In genomic region chr4:185425600-185426352, GRCh38 we compare ENCODE assay signal across 1 cellular context.
A peak's percentile ranks its signal among the peaks of the same experiment; 100 is the strongest.
TF ChIP-seq lines count a peak whose summit lies in the region.

UFSP2 (minus strand) TSS chr4:185425964; CDS start chr4:185425868, 96 bp downstream.

TF ChIP-seq in HepG2, 621 proteins besides CTCF, POLR2A, EP300 and RAD21 (continued from another document and continues in another):
- no peak for TF ChIP-seq HNF1A (IDR thresholded peaks at IDR 0.05; ENCODE audit: low read depth)
- peak; percentile 65; the same call in 1 of the 2 replicates for TF ChIP-seq HNF1A (CRISPR knock-in tag; IDR thresholded peaks at IDR 0.05; ENCODE audit: borderline replicate concordance)
- no peak for TF ChIP-seq ATM (IDR thresholded peaks at IDR 0.05; ENCODE audit: borderline replicate concordance)
- TF ChIP-seq TERF1 (CRISPR knock-in tag; IDR thresholded peaks at IDR 0.05), result no peak
- no peak for TF ChIP-seq MAFF (IDR thresholded peaks at IDR 0.05; ENCODE audit: low read depth, low read length)
- TF ChIP-seq E2F1 (CRISPR knock-in tag; IDR thresholded peaks at IDR 0.05), result no peak
- no peak for TF ChIP-seq PBX2 (CRISPR knock-in tag; IDR thresholded peaks at IDR 0.05)
- peak; percentile 60; the same call in 1 of the 2 replicates for TF ChIP-seq GZF1 (CRISPR knock-in tag; IDR thresholded peaks at IDR 0.05)
- no peak for TF ChIP-seq PAX8 (CRISPR knock-in tag; IDR thresholded peaks at IDR 0.05; ENCODE audit: borderline replicate concordance)
- no peak for TF ChIP-seq ZNF816 (CRISPR knock-in tag; IDR thresholded peaks at IDR 0.05; ENCODE audit: borderline replicate concordance)
- no peak; the same call in 1 of the 2 replicates for TF ChIP-seq ZMAT3 (CRISPR knock-in tag; conservative IDR thresholded peaks at IDR 0.05)
- no peak for TF ChIP-seq ZNF546 (CRISPR knock-in tag; conservative IDR thresholded peaks at IDR 0.05)
- no peak for TF ChIP-seq MAZ (IDR thresholded peaks at IDR 0.05; ENCODE audit: borderline replicate concordance, low read depth, low read length)
- peak; percentile 68; the same call in 1 of the 2 replicates for TF ChIP-seq MAZ (CRISPR knock-in tag; IDR thresholded peaks at IDR 0.05; ENCODE audit: low read depth)
- TF ChIP-seq GATAD1 (CRISPR knock-in tag; IDR thresholded peaks at IDR 0.05), result peak; percentile 76; the same call in 1 of the 2 replicates
- no peak for TF ChIP-seq TRIM24 (CRISPR knock-in tag; IDR thresholded peaks at IDR 0.05)
- TF ChIP-seq ZNF75D (CRISPR knock-in tag; IDR thresholded peaks at IDR 0.05; ENCODE audit: borderline replicate concordance), result no peak
- no peak for TF ChIP-seq ZBTB37 (CRISPR knock-in tag; IDR thresholded peaks at IDR 0.05)
- TF ChIP-seq ZBTB40 (IDR thresholded peaks at IDR 0.05), result no peak
- TF ChIP-seq ZBTB40 (CRISPR knock-in tag; IDR thresholded peaks at IDR 0.05), result peak; percentile 60; the same call in 1 of the 2 replicates
- no peak for TF ChIP-seq ZNF644 (CRISPR knock-in tag; IDR thresholded peaks at IDR 0.05; ENCODE audit: low read depth)
- TF ChIP-seq KLF6 (CRISPR knock-in tag; IDR thresholded peaks at IDR 0.05), result peak; percentile 86; the same call in 1 of the 2 replicates
- TF ChIP-seq EZH2 (conservative IDR thresholded peaks at IDR 0.05; ENCODE audit: low read depth, low read length), result no peak
- TF ChIP-seq BORCS8-MEF2B (CRISPR knock-in tag; IDR thresholded peaks at IDR 0.05), result no peak
- no peak for TF ChIP-seq TOE1 (CRISPR knock-in tag; IDR thresholded peaks at IDR 0.05)
- TF ChIP-seq ZNF44 (CRISPR knock-in tag; IDR thresholded peaks at IDR 0.05), result no peak
- TF ChIP-seq ZNF678 (CRISPR knock-in tag; IDR thresholded peaks at IDR 0.05), result peak; percentile 76; the same call in 1 of the 2 replicates
- TF ChIP-seq HHEX (CRISPR knock-in tag; IDR thresholded peaks at IDR 0.05), result no peak
- TF ChIP-seq GLI4 (CRISPR knock-in tag; IDR thresholded peaks at IDR 0.05; ENCODE audit: borderline replicate concordance), result peak; percentile 73
- no peak for TF ChIP-seq ZEB1 (IDR thresholded peaks at IDR 0.05; ENCODE audit: insufficient replicate concordance, low read depth)
- TF ChIP-seq SP140L (CRISPR knock-in tag; IDR thresholded peaks at IDR 0.05; ENCODE audit: borderline replicate concordance), result no peak
- 0 out of 2 replicates have a peak, but pooled peaks have one; percentile 64 for TF ChIP-seq ZNF446 (CRISPR knock-in tag; IDR thresholded peaks at IDR 0.05)
- TF ChIP-seq TRAFD1 (CRISPR knock-in tag; IDR thresholded peaks at IDR 0.05; ENCODE audit: borderline replicate concordance), result peak; percentile 55; the same call in 1 of the 2 replicates
- no peak for TF ChIP-seq ZNF3 (CRISPR knock-in tag; IDR thresholded peaks at IDR 0.05)
- TF ChIP-seq ZFP41 (CRISPR knock-in tag; IDR thresholded peaks at IDR 0.05; ENCODE audit: borderline replicate concordance), result no peak
- TF ChIP-seq ZNF343 (CRISPR knock-in tag; IDR thresholded peaks at IDR 0.05), result 0 out of 2 replicates have a peak, but pooled peaks have one; percentile 25
- no peak for TF ChIP-seq ZNF569 (CRISPR knock-in tag; IDR thresholded peaks at IDR 0.05; ENCODE audit: borderline replicate concordance)
